ENCODE assay signal across 1 cellular context in the genomic region with DNA sequence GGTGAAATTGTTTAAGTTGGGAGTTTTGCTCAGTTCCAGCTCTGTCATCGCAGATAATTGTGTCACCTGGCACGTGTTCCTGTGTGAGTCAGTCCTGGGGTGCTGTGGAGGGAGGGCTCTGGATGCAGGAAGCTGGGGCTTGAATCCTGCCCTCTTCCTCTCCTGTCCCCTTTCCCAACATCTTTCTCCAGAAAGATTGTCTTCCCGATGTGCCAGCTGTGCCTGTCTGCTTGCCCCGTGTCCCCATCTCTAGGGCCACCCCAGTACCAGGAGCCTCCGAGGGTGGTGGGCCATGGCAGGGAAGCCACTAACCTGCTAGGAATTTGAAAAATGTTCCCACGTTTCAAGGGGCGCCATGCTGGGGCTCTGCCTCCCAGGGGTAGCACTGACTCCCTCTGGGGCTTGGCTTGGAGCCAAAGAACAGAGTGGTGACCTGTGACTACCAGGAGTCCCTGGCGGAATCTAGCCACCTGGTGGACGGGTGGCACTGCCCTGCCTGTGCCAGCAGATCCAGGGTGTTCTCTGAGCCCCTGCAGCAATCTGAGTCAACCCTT.
TF ChIP-seq lines count a peak whose summit lies in the region.

No MANE protein-coding gene starts in this region.

TF ChIP-seq in H1, 55 proteins besides CTCF, POLR2A, EP300 and RAD21:
- no peak for TF ChIP-seq NANOG (IDR thresholded peaks at IDR 0.05; ENCODE audit: insufficient read depth, low read depth, low read length, poor library complexity, severe bottlenecking)
- TF ChIP-seq PHF8 (conservative IDR thresholded peaks at IDR 0.05; ENCODE audit: low read depth, low read length), result no peak
- TF ChIP-seq TEAD4 (IDR thresholded peaks at IDR 0.05; ENCODE audit: low read depth, low read length), result 0 out of 2 replicates have a peak, but pooled peaks have one; percentile 16
- no peak for TF ChIP-seq HDAC2 (IDR thresholded peaks at IDR 0.05; ENCODE audit: borderline replicate concordance in 1 of 2, low read depth in 2 of 2, low read length in 2 of 2)
- no peak for TF ChIP-seq FOSL1 (IDR thresholded peaks at IDR 0.05; ENCODE audit: insufficient read depth, low read depth, low read length)
